In genomic region chr15:100426893-100427292, GRCh38 we compare ENCODE assay signal across 23 cellular contexts.
"Had no signal": no experiment of that assay in that cellular context is flagged by ENCODE, and none has a peak within 500 bp of the region (broad histone marks: within the 10 kb centered on the region; RNA-seq: fewer than 3 reads in every experiment).

No MANE protein-coding gene starts in this region.

- DNase-seq: dermis blood vessel endothelial cell; effector memory CD4-positive, alpha-beta T cell; foreskin keratinocyte; left colon; mucosa of descending colon; naive B cell; nephron progenitor cell; nucleus accumbens; retina; stimulated activated CD4-positive, alpha-beta T cell treated with anti-CD3 and anti-CD28 coated beads, Interleukin-2, amount 100 ng/mL, for 24 hours; stimulated activated CD4-positive, alpha-beta T cell treated with anti-CD3 and anti-CD28 coated beads, Interleukin-4, amount 100 ng/mL, for 24 hours; stimulated activated naive CD8-positive, alpha-beta T cell treated with anti-CD3 and anti-CD28 coated beads, Interleukin-15, Interleukin-2, amounts not matched to agents 100 U/mL and 50 U/mL, for 24 hours; substantia nigra; testis; upper lobe of left lung had no signal

- H3K4me1 ChIP-seq: esophagus muscularis mucosa, foreskin keratinocyte, upper lobe of left lung had no signal

- H3K36me3 ChIP-seq: cardiac muscle cell, esophagus muscularis mucosa, upper lobe of left lung had no signal

- H3K27ac ChIP-seq: cardiac muscle cell, coronary artery, esophagus muscularis mucosa, foreskin keratinocyte, testis, tibial nerve, upper lobe of left lung had no signal

- H3K9me3 ChIP-seq: testis had no signal

- ATAC-seq: foreskin keratinocyte; left colon; mucosa of descending colon; sciatic nerve; stimulated activated memory B cell treated with anti-CD40 and anti-IgM and Interleukin-4, amounts not matched to agents 10 μg/mL and 1 μg/mL and 100 μg/mL, for 72 hours; stimulated activated naive CD8-positive, alpha-beta T cell treated with anti-CD3 and anti-CD28 coated beads, Interleukin-15, Interleukin-2, amounts not matched to agents 100 U/mL and 50 U/mL, for 24 hours had no signal

- H3K27ac Mint-ChIP-seq: memory B cell; naive B cell; nephron progenitor cell; stimulated activated memory B cell treated with anti-CD40 and anti-IgM and Interleukin-4, amounts not matched to agents 10 μg/mL and 1 μg/mL and 100 μg/mL, for 72 hours had no signal

- H3K4me3 Mint-ChIP-seq: memory B cell; naive B cell; nephron progenitor cell; stimulated activated memory B cell treated with anti-CD40 and anti-IgM and Interleukin-4, amounts not matched to agents 10 μg/mL and 1 μg/mL and 100 μg/mL, for 72 hours had no signal

- H3K4me1 Mint-ChIP-seq: memory B cell; naive B cell; nephron progenitor cell; stimulated activated memory B cell treated with anti-CD40 and anti-IgM and Interleukin-4, amounts not matched to agents 10 μg/mL and 1 μg/mL and 100 μg/mL, for 72 hours had no signal

- H3K4me3 ChIP-seq: cardiac muscle cell, coronary artery, esophagus muscularis mucosa, lung, mucosa of descending colon, testis, tibial nerve, upper lobe of left lung had no signal

- H3K27me3 ChIP-seq: cardiac muscle cell, esophagus muscularis mucosa, foreskin keratinocyte, testis, tibial nerve, upper lobe of left lung had no signal

- H3K27me3 Mint-ChIP-seq: memory B cell; stimulated activated memory B cell treated with anti-CD40 and anti-IgM and Interleukin-4, amounts not matched to agents 10 μg/mL and 1 μg/mL and 100 μg/mL, for 72 hours had no signal
